Comparison of ENCODE assay signal across 26 cellular contexts in genomic region chr2:11684894-11685460, GRCh38. TPM values are rescaled to one million over a fixed set of nuclear protein-coding genes. Genes with fewer than 3 reads are reported as not detected.
"Had no signal": no experiment of that assay in that cellular context is flagged by ENCODE, and none has a peak within 500 bp of the region (broad histone marks: within the 10 kb centered on the region; RNA-seq: fewer than 3 reads in every experiment).

No MANE protein-coding gene starts in this region.

- H3K36me3 Mint-ChIP-seq: activated naive CD8-positive, alpha-beta T cell treated with anti-CD3 and anti-CD28 coated beads, Interleukin-2, amount 10 ng/mL, durations not matched to agents 7 days and 5 days had no signal

- H3K9me3 ChIP-seq: adrenal gland, Peyer's patch, SJCRH30 had no signal

- H3K4me3 Mint-ChIP-seq: activated CD8-positive, alpha-beta T cell treated with anti-CD3 and anti-CD28 coated beads, Interleukin-2, amount 10 ng/mL, durations not matched to agents 7 days and 5 days; activated naive CD8-positive, alpha-beta T cell treated with anti-CD3 and anti-CD28 coated beads, Interleukin-2, amount 10 ng/mL, durations not matched to agents 7 days and 5 days had no signal

- H3K27me3 ChIP-seq: adrenal gland, Peyer's patch, SJCRH30 had no signal

- H3K4me3 ChIP-seq: adrenal gland, Peyer's patch, SJCRH30 had no signal

- H3K27ac Mint-ChIP-seq: activated CD8-positive, alpha-beta T cell treated with anti-CD3 and anti-CD28 coated beads, Interleukin-2, amount 10 ng/mL, durations not matched to agents 7 days and 5 days; activated naive CD8-positive, alpha-beta T cell treated with anti-CD3 and anti-CD28 coated beads, Interleukin-2, amount 10 ng/mL, durations not matched to agents 7 days and 5 days had no signal

- DNase-seq: activated CD4-positive, alpha-beta T cell treated with anti-CD3 and anti-CD28 coated beads for 4 hours; activated CD8-positive, alpha-beta memory T cell treated with anti-CD3 and anti-CD28 coated beads, Interleukin-2, amount 50 U/mL, for 48 hours; activated CD8-positive, alpha-beta T cell treated with anti-CD3 and anti-CD28 coated beads, Interleukin-2, amount 10 ng/mL, durations not matched to agents 7 days and 5 days; activated naive CD4-positive, alpha-beta T cell treated with anti-CD3 and anti-CD28 coated beads, Interleukin-2, amount 50 U/mL, for 16 hours; activated naive CD8-positive, alpha-beta T cell treated with anti-CD3 and anti-CD28 coated beads, Interleukin-2, amount 10 ng/mL, durations not matched to agents 7 days and 5 days; activated T-cell treated with anti-CD3 and anti-CD28 coated beads, Interleukin-2, amount 50 U/mL, for 1 hour; adrenal gland; anterior cingulate cortex; Karpas-422; MM.1S; NCI-H1105; NCI-H1436; NCI-H1694 treated with DMSO at 0.1 percent for 48 hours; NCI-H2029 treated with DMSO at 0.1 percent for 48 hours; NCI-H345; NCI-H510A; NCI-H526 treated with DMSO at 0.1 percent for 48 hours; NK-92 treated with Interleukin-12 subunit alpha and Interleukin-12 subunit beta, amount 100 ng/mL, for 24 hours; Peyer's patch; Right ventricle myocardium superior; SJCRH30; SW 1271 had no signal

- H3K36me3 ChIP-seq: adrenal gland, Peyer's patch, SJCRH30 had no signal

- ATAC-seq: activated CD4-positive, CD25-positive, alpha-beta regulatory T cell treated with anti-CD3 and anti-CD28 coated beads, Interleukin-2, amount 50 U/mL, for 24 hours; activated CD8-positive, alpha-beta T cell treated with anti-CD3 and anti-CD28 coated beads, Interleukin-2, amount 10 ng/mL, durations not matched to agents 7 days and 5 days; SK-N-SH treated with all-trans-retinoic acid at 6 μM for 48 hours had no signal

- H3K9me3 Mint-ChIP-seq: activated naive CD8-positive, alpha-beta T cell treated with anti-CD3 and anti-CD28 coated beads, Interleukin-2, amount 10 ng/mL, durations not matched to agents 7 days and 5 days had no signal

- H3K27ac ChIP-seq: adrenal gland, Peyer's patch, RWPE1, SJCRH30 had no signal

RNA-seq across cellular contexts. Expression of gene NTSR2, which starts 15.0 kb away (rescaled TPM):
- total RNA-seq: activated CD8-positive, alpha-beta T cell treated with anti-CD3 and anti-CD28 coated beads, Interleukin-2, amount 10 ng/mL, durations not matched to agents 7 days and 5 days; activated naive CD8-positive, alpha-beta T cell treated with anti-CD3 and anti-CD28 coated beads, Interleukin-2, amount 10 ng/mL, durations not matched to agents 7 days and 5 days; Peyer's patch; SJCRH30; T-helper 1 cell treated with Interleukin-12 subunit alpha and Interleukin-12 subunit beta and Interleukin-4 antibody, amounts not matched to agents 30 ng/mL and 1 ng/mL, for 36 hours had no signal
